ENCODE assay signal across 1 cellular context in the genomic region with DNA sequence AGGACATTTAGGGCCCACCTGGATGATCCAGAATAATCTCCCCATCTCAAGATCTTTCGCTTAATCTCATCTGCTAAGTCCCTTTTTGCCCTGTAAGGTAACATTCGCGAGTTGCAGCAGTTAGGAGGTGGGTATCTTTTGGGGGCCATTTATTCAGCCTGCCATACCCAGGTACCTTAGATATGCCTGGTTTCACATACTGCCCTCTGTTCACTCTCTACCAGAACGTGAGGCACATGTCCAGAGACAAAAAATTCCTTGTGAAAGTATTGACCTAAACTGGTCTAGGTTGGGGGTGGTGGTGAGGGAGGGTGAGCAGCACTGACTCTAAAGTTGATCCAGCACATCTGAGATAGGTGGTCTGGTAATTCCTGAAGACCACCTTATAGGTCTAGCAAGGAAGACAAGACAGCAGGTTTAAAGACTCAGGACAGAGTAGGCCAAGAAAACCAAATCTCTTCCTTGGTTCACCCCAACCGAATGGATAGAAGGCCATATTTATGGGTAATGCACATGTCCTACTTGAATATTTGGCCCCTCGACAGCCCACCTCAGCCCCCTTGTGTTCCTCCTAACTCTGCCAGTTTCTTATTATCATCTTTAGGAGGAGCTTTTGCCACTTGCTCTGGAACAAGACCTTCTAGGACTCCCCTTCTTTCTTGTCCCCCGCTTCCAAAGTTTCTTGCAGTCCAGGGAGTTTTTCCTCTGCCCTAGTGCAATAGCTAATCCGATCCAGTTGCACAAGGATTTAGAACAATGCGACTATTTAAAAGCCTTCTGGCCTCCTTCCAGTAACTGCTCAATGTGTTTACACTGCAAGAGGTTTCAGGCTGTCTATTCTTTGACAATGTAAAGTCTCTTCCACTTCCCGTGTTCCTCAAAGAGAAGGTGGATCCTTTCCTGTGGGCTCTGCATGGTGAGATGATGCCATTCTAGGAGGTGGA.
TF ChIP-seq lines count a peak whose summit lies in the region.

No MANE protein-coding gene starts in this region.

TF ChIP-seq in HepG2, 621 proteins besides CTCF, POLR2A, EP300 and RAD21 (continued from another document and continues in another):
- peak; percentile 78 for TF ChIP-seq HNF4A (CRISPR knock-in tag; IDR thresholded peaks at IDR 0.05)
- TF ChIP-seq, protein P1, sequence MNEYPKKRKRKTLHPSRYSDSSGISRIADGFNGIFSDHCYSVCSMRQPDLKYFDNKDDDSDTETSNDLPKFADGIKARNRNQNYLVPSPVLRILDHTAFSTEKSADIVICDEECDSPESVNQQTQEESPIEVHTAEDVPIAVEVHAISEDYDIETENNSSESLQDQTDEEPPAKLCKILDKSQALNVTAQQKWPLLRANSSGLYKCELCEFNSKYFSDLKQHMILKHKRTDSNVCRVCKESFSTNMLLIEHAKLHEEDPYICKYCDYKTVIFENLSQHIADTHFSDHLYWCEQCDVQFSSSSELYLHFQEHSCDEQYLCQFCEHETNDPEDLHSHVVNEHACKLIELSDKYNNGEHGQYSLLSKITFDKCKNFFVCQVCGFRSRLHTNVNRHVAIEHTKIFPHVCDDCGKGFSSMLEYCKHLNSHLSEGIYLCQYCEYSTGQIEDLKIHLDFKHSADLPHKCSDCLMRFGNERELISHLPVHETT (CRISPR knock-in tag; conservative IDR thresholded peaks at IDR 0.05): 0 out of 2 replicates have a peak, but pooled peaks have one; percentile 22
- peak; percentile 74 for TF ChIP-seq REPIN1 (CRISPR knock-in tag; IDR thresholded peaks at IDR 0.05; ENCODE audit: borderline replicate concordance, low read depth)
- no peak for TF ChIP-seq SIN3B (IDR thresholded peaks at IDR 0.05; ENCODE audit: low read length)
- TF ChIP-seq, protein P2, sequence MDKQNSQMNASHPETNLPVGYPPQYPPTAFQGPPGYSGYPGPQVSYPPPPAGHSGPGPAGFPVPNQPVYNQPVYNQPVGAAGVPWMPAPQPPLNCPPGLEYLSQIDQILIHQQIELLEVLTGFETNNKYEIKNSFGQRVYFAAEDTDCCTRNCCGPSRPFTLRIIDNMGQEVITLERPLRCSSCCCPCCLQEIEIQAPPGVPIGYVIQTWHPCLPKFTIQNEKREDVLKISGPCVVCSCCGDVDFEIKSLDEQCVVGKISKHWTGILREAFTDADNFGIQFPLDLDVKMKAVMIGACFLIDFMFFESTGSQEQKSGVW (CRISPR knock-in tag; IDR thresholded peaks at IDR 0.05; ENCODE audit: borderline replicate concordance): no peak
- TF ChIP-seq, protein P3, sequence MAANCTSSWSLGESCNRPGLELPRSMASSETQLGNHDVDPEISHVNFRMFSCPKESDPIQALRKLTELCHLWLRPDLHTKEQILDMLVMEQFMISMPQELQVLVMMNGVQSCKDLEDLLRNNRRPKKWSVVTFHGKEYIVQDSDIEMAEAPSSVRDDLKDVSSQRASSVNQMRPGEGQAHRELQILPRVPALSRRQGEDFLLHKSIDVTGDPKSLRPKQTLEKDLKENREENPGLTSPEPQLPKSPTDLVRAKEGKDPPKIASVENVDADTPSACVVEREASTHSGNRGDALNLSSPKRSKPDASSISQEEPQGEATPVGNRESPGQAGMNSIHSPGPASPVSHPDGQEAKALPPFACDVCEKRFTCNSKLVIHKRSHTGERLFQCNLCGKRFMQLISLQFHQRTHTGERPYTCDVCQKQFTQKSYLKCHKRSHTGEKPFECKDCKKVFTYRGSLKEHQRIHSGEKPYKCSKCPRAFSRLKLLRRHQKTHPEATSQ (CRISPR knock-in tag; IDR thresholded peaks at IDR 0.05; ENCODE audit: borderline replicate concordance): peak; percentile 95; the same call in 1 of the 2 replicates
- no peak for TF ChIP-seq NFIB (CRISPR knock-in tag; IDR thresholded peaks at IDR 0.05; ENCODE audit: borderline replicate concordance)
- TF ChIP-seq SMC3 (IDR thresholded peaks at IDR 0.05; ENCODE audit: low read length): peak; percentile 19; the same call in 1 of the 2 replicates
- TF ChIP-seq TP53 (CRISPR knock-in tag; conservative IDR thresholded peaks at IDR 0.05): peak; percentile 64; the same call in 1 of the 2 replicates
- TF ChIP-seq, protein P4, sequence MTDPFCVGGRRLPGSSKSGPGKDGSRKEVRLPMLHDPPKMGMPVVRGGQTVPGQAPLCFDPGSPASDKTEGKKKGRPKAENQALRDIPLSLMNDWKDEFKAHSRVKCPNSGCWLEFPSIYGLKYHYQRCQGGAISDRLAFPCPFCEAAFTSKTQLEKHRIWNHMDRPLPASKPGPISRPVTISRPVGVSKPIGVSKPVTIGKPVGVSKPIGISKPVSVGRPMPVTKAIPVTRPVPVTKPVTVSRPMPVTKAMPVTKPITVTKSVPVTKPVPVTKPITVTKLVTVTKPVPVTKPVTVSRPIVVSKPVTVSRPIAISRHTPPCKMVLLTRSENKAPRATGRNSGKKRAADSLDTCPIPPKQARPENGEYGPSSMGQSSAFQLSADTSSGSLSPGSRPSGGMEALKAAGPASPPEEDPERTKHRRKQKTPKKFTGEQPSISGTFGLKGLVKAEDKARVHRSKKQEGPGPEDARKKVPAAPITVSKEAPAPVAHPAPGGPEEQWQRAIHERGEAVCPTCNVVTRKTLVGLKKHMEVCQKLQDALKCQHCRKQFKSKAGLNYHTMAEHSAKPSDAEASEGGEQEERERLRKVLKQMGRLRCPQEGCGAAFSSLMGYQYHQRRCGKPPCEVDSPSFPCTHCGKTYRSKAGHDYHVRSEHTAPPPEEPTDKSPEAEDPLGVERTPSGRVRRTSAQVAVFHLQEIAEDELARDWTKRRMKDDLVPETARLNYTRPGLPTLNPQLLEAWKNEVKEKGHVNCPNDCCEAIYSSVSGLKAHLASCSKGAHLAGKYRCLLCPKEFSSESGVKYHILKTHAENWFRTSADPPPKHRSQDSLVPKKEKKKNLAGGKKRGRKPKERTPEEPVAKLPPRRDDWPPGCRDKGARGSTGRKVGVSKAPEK (CRISPR knock-in tag; IDR thresholded peaks at IDR 0.05; ENCODE audit: borderline replicate concordance): peak; percentile 88; the same call in 1 of the 2 replicates
- TF ChIP-seq YEATS2 (CRISPR knock-in tag; IDR thresholded peaks at IDR 0.05; ENCODE audit: borderline replicate concordance): peak; percentile 55; the same call in 1 of the 2 replicates
- TF ChIP-seq, protein P5, sequence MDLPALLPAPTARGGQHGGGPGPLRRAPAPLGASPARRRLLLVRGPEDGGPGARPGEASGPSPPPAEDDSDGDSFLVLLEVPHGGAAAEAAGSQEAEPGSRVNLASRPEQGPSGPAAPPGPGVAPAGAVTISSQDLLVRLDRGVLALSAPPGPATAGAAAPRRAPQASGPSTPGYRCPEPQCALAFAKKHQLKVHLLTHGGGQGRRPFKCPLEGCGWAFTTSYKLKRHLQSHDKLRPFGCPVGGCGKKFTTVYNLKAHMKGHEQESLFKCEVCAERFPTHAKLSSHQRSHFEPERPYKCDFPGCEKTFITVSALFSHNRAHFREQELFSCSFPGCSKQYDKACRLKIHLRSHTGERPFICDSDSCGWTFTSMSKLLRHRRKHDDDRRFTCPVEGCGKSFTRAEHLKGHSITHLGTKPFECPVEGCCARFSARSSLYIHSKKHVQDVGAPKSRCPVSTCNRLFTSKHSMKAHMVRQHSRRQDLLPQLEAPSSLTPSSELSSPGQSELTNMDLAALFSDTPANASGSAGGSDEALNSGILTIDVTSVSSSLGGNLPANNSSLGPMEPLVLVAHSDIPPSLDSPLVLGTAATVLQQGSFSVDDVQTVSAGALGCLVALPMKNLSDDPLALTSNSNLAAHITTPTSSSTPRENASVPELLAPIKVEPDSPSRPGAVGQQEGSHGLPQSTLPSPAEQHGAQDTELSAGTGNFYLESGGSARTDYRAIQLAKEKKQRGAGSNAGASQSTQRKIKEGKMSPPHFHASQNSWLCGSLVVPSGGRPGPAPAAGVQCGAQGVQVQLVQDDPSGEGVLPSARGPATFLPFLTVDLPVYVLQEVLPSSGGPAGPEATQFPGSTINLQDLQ (CRISPR knock-in tag; IDR thresholded peaks at IDR 0.05): no peak
- TF ChIP-seq MIXL1 (CRISPR knock-in tag; IDR thresholded peaks at IDR 0.05): peak; percentile 96
- peak; percentile 97 for TF ChIP-seq CEBPG (CRISPR knock-in tag; IDR thresholded peaks at IDR 0.05)
- TF ChIP-seq ZNF562 (CRISPR knock-in tag; IDR thresholded peaks at IDR 0.05; ENCODE audit: borderline replicate concordance): 0 out of 2 replicates have a peak, but pooled peaks have one; percentile 35
- peak; percentile 91 for TF ChIP-seq MIER2 (CRISPR knock-in tag; IDR thresholded peaks at IDR 0.05)
- no peak for TF ChIP-seq AHR (CRISPR knock-in tag; IDR thresholded peaks at IDR 0.05)
- TF ChIP-seq, protein P6, sequence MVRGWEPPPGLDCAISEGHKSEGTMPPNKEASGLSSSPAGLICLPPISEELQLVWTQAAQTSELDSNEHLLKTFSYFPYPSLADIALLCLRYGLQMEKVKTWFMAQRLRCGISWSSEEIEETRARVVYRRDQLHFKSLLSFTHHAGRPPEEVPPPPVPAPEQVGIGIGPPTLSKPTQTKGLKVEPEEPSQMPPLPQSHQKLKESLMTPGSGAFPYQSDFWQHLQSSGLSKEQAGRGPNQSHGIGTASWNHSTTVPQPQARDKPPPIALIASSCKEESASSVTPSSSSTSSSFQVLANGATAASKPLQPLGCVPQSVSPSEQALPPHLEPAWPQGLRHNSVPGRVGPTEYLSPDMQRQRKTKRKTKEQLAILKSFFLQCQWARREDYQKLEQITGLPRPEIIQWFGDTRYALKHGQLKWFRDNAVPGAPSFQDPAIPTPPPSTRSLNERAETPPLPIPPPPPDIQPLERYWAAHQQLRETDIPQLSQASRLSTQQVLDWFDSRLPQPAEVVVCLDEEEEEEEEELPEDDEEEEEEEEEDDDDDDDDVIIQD (CRISPR knock-in tag; IDR thresholded peaks at IDR 0.05; ENCODE audit: low read depth): peak; percentile 94
- TF ChIP-seq, protein P7, sequence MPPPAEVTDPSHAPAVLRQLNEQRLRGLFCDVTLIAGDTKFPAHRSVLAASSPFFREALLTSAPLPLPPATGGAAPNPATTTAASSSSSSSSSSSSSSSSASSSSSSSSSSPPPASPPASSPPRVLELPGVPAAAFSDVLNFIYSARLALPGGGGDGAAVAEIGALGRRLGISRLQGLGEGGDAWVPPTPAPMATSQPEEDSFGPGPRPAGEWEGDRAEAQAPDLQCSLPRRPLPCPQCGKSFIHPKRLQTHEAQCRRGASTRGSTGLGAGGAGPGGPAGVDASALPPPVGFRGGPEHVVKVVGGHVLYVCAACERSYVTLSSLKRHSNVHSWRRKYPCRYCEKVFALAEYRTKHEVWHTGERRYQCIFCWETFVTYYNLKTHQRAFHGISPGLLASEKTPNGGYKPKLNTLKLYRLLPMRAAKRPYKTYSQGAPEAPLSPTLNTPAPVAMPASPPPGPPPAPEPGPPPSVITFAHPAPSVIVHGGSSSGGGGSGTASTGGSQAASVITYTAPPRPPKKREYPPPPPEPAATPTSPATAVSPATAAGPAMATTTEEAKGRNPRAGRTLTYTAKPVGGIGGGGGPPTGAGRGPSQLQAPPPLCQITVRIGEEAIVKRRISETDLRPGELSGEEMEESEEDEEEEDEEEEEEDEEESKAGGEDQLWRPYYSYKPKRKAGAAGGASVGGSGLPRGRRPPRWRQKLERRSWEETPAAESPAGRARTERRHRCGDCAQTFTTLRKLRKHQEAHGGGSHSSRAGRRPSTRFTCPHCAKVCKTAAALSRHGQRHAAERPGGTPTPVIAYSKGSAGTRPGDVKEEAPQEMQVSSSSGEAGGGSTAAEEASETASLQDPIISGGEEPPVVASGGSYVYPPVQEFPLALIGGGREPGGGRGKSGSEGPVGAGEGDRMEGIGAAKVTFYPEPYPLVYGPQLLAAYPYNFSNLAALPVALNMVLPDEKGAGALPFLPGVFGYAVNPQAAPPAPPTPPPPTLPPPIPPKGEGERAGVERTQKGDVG (CRISPR knock-in tag; IDR thresholded peaks at IDR 0.05; ENCODE audit: borderline replicate concordance): no peak
- TF ChIP-seq ZNF34 (CRISPR knock-in tag; IDR thresholded peaks at IDR 0.05; ENCODE audit: borderline replicate concordance): 0 out of 2 replicates have a peak, but pooled peaks have one; percentile 27
- TF ChIP-seq, protein P8, sequence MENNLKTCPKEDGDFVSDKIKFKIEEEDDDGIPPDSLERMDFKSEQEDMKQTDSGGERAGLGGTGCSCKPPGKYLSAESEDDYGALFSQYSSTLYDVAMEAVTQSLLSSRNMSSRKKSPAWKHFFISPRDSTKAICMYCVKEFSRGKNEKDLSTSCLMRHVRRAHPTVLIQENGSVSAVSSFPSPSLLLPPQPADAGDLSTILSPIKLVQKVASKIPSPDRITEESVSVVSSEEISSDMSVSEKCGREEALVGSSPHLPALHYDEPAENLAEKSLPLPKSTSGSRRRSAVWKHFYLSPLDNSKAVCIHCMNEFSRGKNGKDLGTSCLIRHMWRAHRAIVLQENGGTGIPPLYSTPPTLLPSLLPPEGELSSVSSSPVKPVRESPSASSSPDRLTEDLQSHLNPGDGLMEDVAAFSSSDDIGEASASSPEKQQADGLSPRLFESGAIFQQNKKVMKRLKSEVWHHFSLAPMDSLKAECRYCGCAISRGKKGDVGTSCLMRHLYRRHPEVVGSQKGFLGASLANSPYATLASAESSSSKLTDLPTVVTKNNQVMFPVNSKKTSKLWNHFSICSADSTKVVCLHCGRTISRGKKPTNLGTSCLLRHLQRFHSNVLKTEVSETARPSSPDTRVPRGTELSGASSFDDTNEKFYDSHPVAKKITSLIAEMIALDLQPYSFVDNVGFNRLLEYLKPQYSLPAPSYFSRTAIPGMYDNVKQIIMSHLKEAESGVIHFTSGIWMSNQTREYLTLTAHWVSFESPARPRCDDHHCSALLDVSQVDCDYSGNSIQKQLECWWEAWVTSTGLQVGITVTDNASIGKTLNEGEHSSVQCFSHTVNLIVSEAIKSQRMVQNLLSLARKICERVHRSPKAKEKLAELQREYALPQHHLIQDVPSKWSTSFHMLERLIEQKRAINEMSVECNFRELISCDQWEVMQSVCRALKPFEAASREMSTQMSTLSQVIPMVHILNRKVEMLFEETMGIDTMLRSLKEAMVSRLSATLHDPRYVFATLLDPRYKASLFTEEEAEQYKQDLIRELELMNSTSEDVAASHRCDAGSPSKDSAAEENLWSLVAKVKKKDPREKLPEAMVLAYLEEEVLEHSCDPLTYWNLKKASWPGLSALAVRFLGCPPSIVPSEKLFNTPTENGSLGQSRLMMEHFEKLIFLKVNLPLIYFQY (CRISPR knock-in tag; IDR thresholded peaks at IDR 0.05; ENCODE audit: borderline replicate concordance): peak; percentile 66; the same call in 1 of the 2 replicates
- TF ChIP-seq BCL6 (CRISPR knock-in tag; IDR thresholded peaks at IDR 0.05): peak; percentile 99
- TF ChIP-seq ZNF75D (CRISPR knock-in tag; IDR thresholded peaks at IDR 0.05; ENCODE audit: borderline replicate concordance): no peak
- peak; percentile 85 for TF ChIP-seq ERF (CRISPR knock-in tag; IDR thresholded peaks at IDR 0.05)
- TF ChIP-seq, protein P9, sequence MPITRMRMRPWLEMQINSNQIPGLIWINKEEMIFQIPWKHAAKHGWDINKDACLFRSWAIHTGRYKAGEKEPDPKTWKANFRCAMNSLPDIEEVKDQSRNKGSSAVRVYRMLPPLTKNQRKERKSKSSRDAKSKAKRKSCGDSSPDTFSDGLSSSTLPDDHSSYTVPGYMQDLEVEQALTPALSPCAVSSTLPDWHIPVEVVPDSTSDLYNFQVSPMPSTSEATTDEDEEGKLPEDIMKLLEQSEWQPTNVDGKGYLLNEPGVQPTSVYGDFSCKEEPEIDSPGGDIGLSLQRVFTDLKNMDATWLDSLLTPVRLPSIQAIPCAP (CRISPR knock-in tag; IDR thresholded peaks at IDR 0.05; ENCODE audit: low read depth): 0 out of 2 replicates have a peak, but pooled peaks have one; percentile 82
- TF ChIP-seq GATAD1 (CRISPR knock-in tag; IDR thresholded peaks at IDR 0.05): peak; percentile 69; the same call in 1 of the 2 replicates
- TF ChIP-seq, protein P10, sequence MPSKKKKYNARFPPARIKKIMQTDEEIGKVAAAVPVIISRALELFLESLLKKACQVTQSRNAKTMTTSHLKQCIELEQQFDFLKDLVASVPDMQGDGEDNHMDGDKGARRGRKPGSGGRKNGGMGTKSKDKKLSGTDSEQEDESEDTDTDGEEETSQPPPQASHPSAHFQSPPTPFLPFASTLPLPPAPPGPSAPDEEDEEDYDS (CRISPR knock-in tag; IDR thresholded peaks at IDR 0.05): peak; percentile 68
- TF ChIP-seq DNMT3B (CRISPR knock-in tag; conservative IDR thresholded peaks at IDR 0.05): 0 out of 2 replicates have a peak, but pooled peaks have one; percentile 27
- 0 out of 2 replicates have a peak, but pooled peaks have one; percentile 29 for TF ChIP-seq ZNF451 (CRISPR knock-in tag; IDR thresholded peaks at IDR 0.05)
- no peak; the same call in 1 of the 2 replicates for TF ChIP-seq ZNF430 (CRISPR knock-in tag; IDR thresholded peaks at IDR 0.05)
- no peak for TF ChIP-seq MAF1 (CRISPR knock-in tag; IDR thresholded peaks at IDR 0.05; ENCODE audit: borderline replicate concordance)
